In genomic region chr11:95392644-95393043, GRCh38 we compare ENCODE assay signal across 34 cellular contexts.
"Had no signal": no experiment of that assay in that cellular context is flagged by ENCODE, and none has a peak within 500 bp of the region (broad histone marks: within the 10 kb centered on the region; RNA-seq: fewer than 3 reads in every experiment).

No MANE protein-coding gene starts in this region.

- H3K9me3 Mint-ChIP-seq: T-helper 2 cell treated with Interferon-gamma antibody and Interleukin-4, amounts not matched to agents 5 μg/mL and 100 μg/mL, for 36 hours had no signal

- H3K27ac ChIP-seq: ascending aorta, Peyer's patch, SJSA1 had no signal

- H3K27ac Mint-ChIP-seq: activated CD4-positive, alpha-beta T cell treated with anti-CD3 and anti-CD28 coated beads for 36 hours; activated CD4-positive, alpha-beta T cell treated with anti-CD3 and anti-CD28 coated beads, Interleukin-2, amount 10 ng/mL, durations not matched to agents 7 days and 5 days; activated CD8-positive, alpha-beta T cell treated with anti-CD3 and anti-CD28 coated beads, Interleukin-2, amount 10 ng/mL, durations not matched to agents 7 days and 5 days; activated naive CD8-positive, alpha-beta T cell treated with anti-CD3 and anti-CD28 coated beads for 36 hours; activated T-cell treated with anti-CD3 and anti-CD28 coated beads, Interleukin-2, amount 50 U/mL, for 24 hours; activated T-helper 2 cell treated with anti-CD3 and anti-CD28 coated beads, Interferon-gamma antibody, Interleukin-2, Interleukin-4, amounts not matched to agents 10 μg/mL and 5 μg/mL and 100 μg/mL, durations not matched to agents 14 hours and 24 hours and 36 hours; T-helper 1 cell treated with Interleukin-12 subunit alpha and Interleukin-12 subunit beta and Interleukin-4 antibody, amounts not matched to agents 30 μg/mL and 1 μg/mL, for 36 hours; T-helper 2 cell treated with Interferon-gamma antibody and Interleukin-4, amounts not matched to agents 5 μg/mL and 100 μg/mL, for 36 hours had no signal

- DNase-seq: activated CD4-positive, alpha-beta T cell treated with anti-CD3 and anti-CD28 coated beads for 36 hours; activated CD4-positive, alpha-beta T cell treated with anti-CD3 and anti-CD28 coated beads, Interleukin-2, amount 10 ng/mL, durations not matched to agents 7 days and 5 days; activated CD4-positive, alpha-beta T cell treated with anti-CD3 and anti-CD28 coated beads, Interleukin-2, amount 50 U/mL, for 48 hours; activated CD8-positive, alpha-beta T cell treated with anti-CD3 and anti-CD28 coated beads, Interleukin-2, amount 10 ng/mL, durations not matched to agents 7 days and 5 days; activated gamma-delta T cell treated with Interleukin-2 at 50 U/mL for 16 hours; activated naive CD4-positive, alpha-beta T cell treated with anti-CD3 and anti-CD28 coated beads, Interleukin-2, amount 50 U/mL, for 16 hours; activated naive CD8-positive, alpha-beta T cell treated with anti-CD3 and anti-CD28 coated beads for 36 hours; activated T-cell treated with anti-CD3 and anti-CD28 coated beads, Interleukin-2, amount 50 U/mL, for 24 hours; amniotic stem cell; Kasumi-1; KG1; MM.1S; NCI-H1092 treated with DMSO at 0.1 percent for 48 hours; NCI-H1417; NCI-H146; NCI-H187; NCI-H2029 treated with DMSO at 0.1 percent for 48 hours; NCI-H2107; NCI-H2171; NCI-H510A; NCI-H526; NCI-H748 treated with DMSO at 0.1 percent for 48 hours; NK-92 treated with Interleukin-12 subunit alpha and Interleukin-12 subunit beta, amount 100 ng/mL, for 24 hours; PC-3; Peyer's patch; RPMI8226; SHP77 treated with DMSO at 0.1 percent for 48 hours; SK-N-SH had no signal

- H3K9me3 ChIP-seq: Peyer's patch, SJSA1, SK-N-SH had no signal

- H3K27me3 ChIP-seq: ascending aorta, Peyer's patch, SJSA1 had no signal

- ATAC-seq: activated CD4-positive, alpha-beta T cell treated with anti-CD3 and anti-CD28 coated beads for 36 hours; activated CD4-positive, CD25-positive, alpha-beta regulatory T cell treated with anti-CD3 and anti-CD28 coated beads, Interleukin-2, amount 50 U/mL, for 24 hours; activated CD8-positive, alpha-beta T cell treated with anti-CD3 and anti-CD28 coated beads, Interleukin-2, amount 10 ng/mL, durations not matched to agents 7 days and 5 days; PC-3 had no signal

- H3K36me3 Mint-ChIP-seq: activated naive CD8-positive, alpha-beta T cell treated with anti-CD3 and anti-CD28 coated beads for 36 hours had no signal

- H3K4me1 ChIP-seq: ascending aorta, Peyer's patch, SJSA1 had no signal

- H3K4me3 ChIP-seq: ascending aorta, Peyer's patch, SJSA1 had no signal

- H3K9ac ChIP-seq: SK-N-SH had no signal

- H3K4me3 Mint-ChIP-seq: activated CD4-positive, alpha-beta T cell treated with anti-CD3 and anti-CD28 coated beads for 36 hours; activated CD4-positive, alpha-beta T cell treated with anti-CD3 and anti-CD28 coated beads, Interleukin-2, amount 10 ng/mL, durations not matched to agents 7 days and 5 days; activated CD8-positive, alpha-beta T cell treated with anti-CD3 and anti-CD28 coated beads, Interleukin-2, amount 10 ng/mL, durations not matched to agents 7 days and 5 days; activated naive CD8-positive, alpha-beta T cell treated with anti-CD3 and anti-CD28 coated beads for 36 hours; activated T-cell treated with anti-CD3 and anti-CD28 coated beads, Interleukin-2, amount 50 U/mL, for 24 hours; T-helper 1 cell treated with Interleukin-12 subunit alpha and Interleukin-12 subunit beta and Interleukin-4 antibody, amounts not matched to agents 30 μg/mL and 1 μg/mL, for 36 hours; T-helper 2 cell treated with Interferon-gamma antibody and Interleukin-4, amounts not matched to agents 5 μg/mL and 100 μg/mL, for 36 hours had no signal

- H3K4me1 Mint-ChIP-seq: activated CD4-positive, alpha-beta T cell treated with anti-CD3 and anti-CD28 coated beads for 36 hours; activated CD4-positive, alpha-beta T cell treated with anti-CD3 and anti-CD28 coated beads, Interleukin-2, amount 10 ng/mL, durations not matched to agents 7 days and 5 days; activated naive CD8-positive, alpha-beta T cell treated with anti-CD3 and anti-CD28 coated beads for 36 hours had no signal

- H3K27me3 Mint-ChIP-seq: activated CD4-positive, alpha-beta T cell treated with anti-CD3 and anti-CD28 coated beads for 36 hours; activated naive CD8-positive, alpha-beta T cell treated with anti-CD3 and anti-CD28 coated beads for 36 hours; activated T-cell treated with anti-CD3 and anti-CD28 coated beads, Interleukin-2, amount 50 U/mL, for 24 hours had no signal

- H3K36me3 ChIP-seq: ascending aorta, Peyer's patch, SJSA1 had no signal
